1 cellular context compared by ENCODE assay signal in genomic region chr15:69164807-69165636, GRCh38.
TF ChIP-seq lines count a peak whose summit lies in the region.

No MANE protein-coding gene starts in this region.

TF ChIP-seq in K562, 482 proteins besides CTCF, POLR2A, EP300 and RAD21 (continued from another document and continues in another):
- TF ChIP-seq ZNF175 (CRISPR knock-in tag; IDR thresholded peaks at IDR 0.05; ENCODE audit: low read depth) (peak; percentile 54; the same call in 1 of the 2 replicates), RBBP5 (IDR thresholded peaks at IDR 0.05; ENCODE audit: borderline replicate concordance, insufficient read depth, low read length, poor library complexity, severe bottlenecking) (no peak), GABPA (tag; conservative IDR thresholded peaks at IDR 0.05; ENCODE audit: low read depth) (peak; percentile 16; the same call in 1 of the 2 replicates), KAT2B (IDR thresholded peaks at IDR 0.05; ENCODE audit: low read depth, low read length) (no peak), EP400 (IDR thresholded peaks at IDR 0.05) (no peak), ELF1 (tag; IDR thresholded peaks at IDR 0.05) (no peak), RB1 (IDR thresholded peaks at IDR 0.05; ENCODE audit: low read depth) (no peak), POLR2H (tag; IDR thresholded peaks at IDR 0.05; ENCODE audit: low read depth) (peak; percentile 81), BRF2 (IDR thresholded peaks at IDR 0.05; ENCODE audit: borderline replicate concordance, insufficient read depth, insufficient read length) (no peak), ZNF512 (tag; IDR thresholded peaks at IDR 0.05) (peak; percentile 68), BHLHE40 (IDR thresholded peaks at IDR 0.05; ENCODE audit: low read length) (no peak), BRF1 (IDR thresholded peaks at IDR 0.05; ENCODE audit: borderline replicate concordance, extremely low read depth, insufficient read length) (no peak), SMAD4 (CRISPR knock-in tag; conservative IDR thresholded peaks at IDR 0.05) (peak; percentile 58; the same call in 1 of the 2 replicates), TAF1 (IDR thresholded peaks at IDR 0.05; ENCODE audit: control insufficient read depth, extremely low read depth, insufficient read depth, low read length, severe bottlenecking) (no peak), CXXC5 (CRISPR knock-in tag; IDR thresholded peaks at IDR 0.05) (peak; percentile 37; the same call in 1 of the 2 replicates), NFIX (CRISPR knock-in tag; IDR thresholded peaks at IDR 0.05; ENCODE audit: low read depth) (no peak), HNRNPK (IDR thresholded peaks at IDR 0.05; ENCODE audit: low read depth, low read length, poor library complexity, severe bottlenecking) (no peak), ZFP36 (IDR thresholded peaks at IDR 0.05; ENCODE audit: low read depth, low read length, partially characterized antibody) (no peak), ZNF584 (CRISPR knock-in tag; IDR thresholded peaks at IDR 0.05; ENCODE audit: low read depth) (0 out of 2 replicates have a peak, but pooled peaks have one; percentile 63), ZNF764 (CRISPR knock-in tag; IDR thresholded peaks at IDR 0.05; ENCODE audit: low read depth) (no peak), VEZF1 (CRISPR knock-in tag; IDR thresholded peaks at IDR 0.05) (no peak), TRIM24 (IDR thresholded peaks at IDR 0.05) (peak; percentile 82 to 93; a peak in 2 of 4 replicates), KAT7 (CRISPR knock-in tag; IDR thresholded peaks at IDR 0.05; ENCODE audit: borderline replicate concordance) (no peak), TFAP4 (CRISPR knock-in tag; IDR thresholded peaks at IDR 0.05; ENCODE audit: borderline replicate concordance) (no peak), EGR1 (conservative IDR thresholded peaks at IDR 0.05) (no peak), FOSL1 (tag; conservative IDR thresholded peaks at IDR 0.05) (peak; percentile 67), DPF2 (IDR thresholded peaks at IDR 0.05) (0 out of 2 replicates have a peak, but pooled peaks have one; percentile 46), ZNF133 (CRISPR knock-in tag; IDR thresholded peaks at IDR 0.05) (no peak), HBP1 (CRISPR knock-in tag; IDR thresholded peaks at IDR 0.05) (no peak), ZNF140 (CRISPR knock-in tag; IDR thresholded peaks at IDR 0.05) (no peak), ARID4B (CRISPR knock-in tag; IDR thresholded peaks at IDR 0.05) (no peak), ZBTB17 (CRISPR knock-in tag; IDR thresholded peaks at IDR 0.05) (no peak), RUNX1 (IDR thresholded peaks at IDR 0.05; ENCODE audit: low read depth) (no peak), SMARCA4 (IDR thresholded peaks at IDR 0.05) (peak; percentile 78; the same call in 1 of the 2 replicates), NFE2L1 (tag; IDR thresholded peaks at IDR 0.05; ENCODE audit: borderline replicate concordance, low read depth) (no peak), GATAD2A (IDR thresholded peaks at IDR 0.05) (no peak), MAZ (CRISPR knock-in tag; conservative IDR thresholded peaks at IDR 0.05 in 1 of 2, IDR thresholded peaks at IDR 0.05 in 1 of 2) (no peak), JUND (IDR thresholded peaks at IDR 0.05; ENCODE audit: borderline replicate concordance, low read depth, low read length) (peak; percentile 66; the same call in 1 of the 2 replicates), JUND (tag; IDR thresholded peaks at IDR 0.05; ENCODE audit: borderline replicate concordance, low read depth, low read length) (no peak; the same call in 2 of the 3 replicates), ARID1B (IDR thresholded peaks at IDR 0.05) (peak; percentile 67; the same call in 1 of the 2 replicates), PKNOX1 (IDR thresholded peaks at IDR 0.05) (peak; percentile 78), PATZ1 (CRISPR knock-in tag; IDR thresholded peaks at IDR 0.05; ENCODE audit: borderline replicate concordance) (0 out of 2 replicates have a peak, but pooled peaks have one; percentile 44), RBM25 (IDR thresholded peaks at IDR 0.05; ENCODE audit: low read depth, low read length, severe bottlenecking) (no peak), ETV1 (tag; conservative IDR thresholded peaks at IDR 0.05; ENCODE audit: low read depth) (peak; percentile 74; the same call in 1 of the 2 replicates), FUS (optimal IDR thresholded peaks at IDR 0.05; ENCODE audit: low read depth, low read length) (no peak), ZFP30 (CRISPR knock-in tag; IDR thresholded peaks at IDR 0.05; ENCODE audit: borderline replicate concordance) (no peak), ZNF583 (CRISPR knock-in tag; IDR thresholded peaks at IDR 0.05) (no peak), HNRNPUL1 (IDR thresholded peaks at IDR 0.05; ENCODE audit: low read length) (no peak), NCOA4 (IDR thresholded peaks at IDR 0.05; ENCODE audit: partially characterized antibody) (no peak)
